35 cellular contexts compared by ENCODE assay signal in the genomic region with DNA sequence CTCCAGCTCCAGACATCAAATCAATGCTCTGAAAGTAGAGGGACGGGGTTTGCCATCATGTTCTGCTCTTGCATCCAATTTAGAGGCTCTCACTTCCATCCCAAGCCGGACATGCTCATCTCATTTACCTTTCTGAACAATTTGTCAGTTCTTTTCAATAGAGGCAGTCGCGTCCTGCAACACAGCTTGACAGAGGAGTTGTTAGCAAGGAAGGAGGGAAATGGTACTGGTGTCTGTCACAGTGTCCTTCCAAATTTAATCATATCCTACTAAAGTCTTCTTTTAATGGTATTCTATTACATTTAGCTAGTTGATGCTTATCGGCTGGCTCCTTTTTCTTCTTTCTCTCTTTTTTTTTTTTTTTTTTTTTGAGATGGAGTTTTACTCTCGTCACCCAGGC. TPM values are rescaled to one million over a fixed set of nuclear protein-coding genes. Genes with fewer than 3 reads are reported as not detected.
"Had no signal": no experiment of that assay in that cellular context is flagged by ENCODE, and none has a peak within 500 bp of the region (broad histone marks: within the 10 kb centered on the region; RNA-seq: fewer than 3 reads in every experiment).

No MANE protein-coding gene starts in this region.

- DNase-seq: activated B cell treated with CpG ODN at 0.5 μM for 24 hours; activated CD4-positive, alpha-beta T cell treated with anti-CD3 and anti-CD28 coated beads for 4 hours; activated CD4-positive, alpha-beta T cell treated with anti-CD3 and anti-CD28 coated beads, Interleukin-2, amount 10 ng/mL, durations not matched to agents 24 days and 14 days; activated CD4-positive, alpha-beta T cell treated with anti-CD3 and anti-CD28 coated beads, Interleukin-2, amount 50 U/mL, for 1 hour; activated CD4-positive, alpha-beta T cell treated with anti-CD3 and anti-CD28 coated beads, Interleukin-2, amount 50 U/mL, for 4 hours; activated CD4-positive, CD25-positive, alpha-beta regulatory T cell treated with anti-CD3 and anti-CD28 coated beads, Interleukin-2, amount 50 U/mL, for 72 hours; activated CD8-positive, alpha-beta memory T cell treated with anti-CD3 and anti-CD28 coated beads, Interleukin-2, amount 50 U/mL, for 4 hours; activated CD8-positive, alpha-beta T cell treated with anti-CD3 and anti-CD28 coated beads for 36 hours; activated gamma-delta T cell; activated naive CD4-positive, alpha-beta T cell treated with anti-CD3 and anti-CD28 coated beads, Interleukin-2, amount 10 ng/mL, durations not matched to agents 7 days and 5 days; activated naive CD4-positive, alpha-beta T cell treated with Interleukin-2 at 50 U/mL for 16 hours; activated naive CD8-positive, alpha-beta T cell treated with anti-CD3 and anti-CD28 coated beads, Interleukin-2, amount 10 ng/mL, durations not matched to agents 7 days and 5 days; activated naive CD8-positive, alpha-beta T cell treated with anti-CD3 and anti-CD28 coated beads, Interleukin-2, amount 50 U/mL, for 24 hours; activated T-cell treated with anti-CD3 and anti-CD28 coated beads for 4 hours; activated T-cell treated with anti-CD3 and anti-CD28 coated beads, Interleukin-2, amount 50 U/mL, for 1 hour; activated T-cell treated with anti-CD3 and anti-CD28 coated beads, Interleukin-2, amount 50 U/mL, for 4 hours; activated T-cell treated with anti-CD3 and anti-CD28 coated beads, Interleukin-2, amount 50 U/mL, for 72 hours; amniotic stem cell; aorta; body of pancreas; brain microvascular endothelial cell; central memory CD4-positive, alpha-beta T cell; T-cell; T-helper 2 cell; T-helper 9 cell had no signal

- H3K27ac ChIP-seq: brain microvascular endothelial cell, breast epithelium, VCaP had no signal

- H3K9me3 Mint-ChIP-seq: activated B cell treated with CpG ODN at 0.5 μM for 24 hours; activated CD4-positive, alpha-beta T cell treated with anti-CD3 and anti-CD28 coated beads, Interleukin-2, amount 10 ng/mL, durations not matched to agents 24 days and 14 days; activated CD8-positive, alpha-beta T cell treated with anti-CD3 and anti-CD28 coated beads for 36 hours; activated naive CD4-positive, alpha-beta T cell treated with anti-CD3 and anti-CD28 coated beads, Interleukin-2, amount 10 ng/mL, durations not matched to agents 7 days and 5 days; activated naive CD4-positive, alpha-beta T cell treated with anti-CD3 and anti-CD28 coated beads, Interleukin-2, amount 50 U/mL, for 24 hours; activated naive CD8-positive, alpha-beta T cell treated with anti-CD3 and anti-CD28 coated beads, Interleukin-2, amount 10 ng/mL, durations not matched to agents 7 days and 5 days; activated naive CD8-positive, alpha-beta T cell treated with anti-CD3 and anti-CD28 coated beads, Interleukin-2, amount 50 U/mL, for 24 hours; activated T-cell treated with anti-CD3 and anti-CD28 coated beads, Interleukin-2, amount 50 U/mL, for 4 hours; activated T-cell treated with anti-CD3 and anti-CD28 coated beads, Interleukin-2, amount 50 U/mL, for 72 hours; activated T-helper 1 cell treated with anti-CD3 and anti-CD28 coated beads, Interleukin-12 subunit alpha, Interleukin-12 subunit beta, Interleukin-2, Interleukin-4 antibody, amounts not matched to agents 30 ng/mL and 10 ng/mL and 1 ng/mL, durations not matched to agents 14 hours and 24 hours and 36 hours; activated T-helper 17 cell treated with anti-CD3 and anti-CD28 coated beads, Interleukin-2, amount 50 U/mL, for 72 hours; T-cell; T-helper 2 cell treated with Interferon-gamma antibody and Interleukin-4, amounts not matched to agents 5 μg/mL and 100 μg/mL, for 36 hours had no signal

- H3K9me3 ChIP-seq: body of pancreas, breast epithelium had no signal

- H3K4me1 Mint-ChIP-seq: activated naive CD4-positive, alpha-beta T cell treated with anti-CD3 and anti-CD28 coated beads, Interleukin-2, amount 50 U/mL, for 24 hours had no signal

- H3K36me3 ChIP-seq: brain microvascular endothelial cell, breast epithelium had no signal

- H3K27me3 ChIP-seq: body of pancreas, brain microvascular endothelial cell, breast epithelium had no signal

- H3K36me3 Mint-ChIP-seq: activated naive CD4-positive, alpha-beta T cell treated with anti-CD3 and anti-CD28 coated beads, Interleukin-2, amount 50 U/mL, for 24 hours; activated naive CD8-positive, alpha-beta T cell; T-cell had no signal

- FAIRE-seq: astrocyte, TTC549 had no signal

- H3K27ac Mint-ChIP-seq: activated B cell treated with CpG ODN at 0.5 μM for 24 hours; activated naive CD4-positive, alpha-beta T cell treated with anti-CD3 and anti-CD28 coated beads, Interleukin-2, amount 10 ng/mL, durations not matched to agents 7 days and 5 days; activated naive CD4-positive, alpha-beta T cell treated with anti-CD3 and anti-CD28 coated beads, Interleukin-2, amount 50 U/mL, for 24 hours; activated naive CD8-positive, alpha-beta T cell; T-cell had no signal

- H3K27me3 Mint-ChIP-seq: activated B cell treated with CpG ODN at 0.5 μM for 24 hours; activated naive CD4-positive, alpha-beta T cell treated with anti-CD3 and anti-CD28 coated beads, Interleukin-2, amount 50 U/mL, for 24 hours; activated naive CD8-positive, alpha-beta T cell; activated naive CD8-positive, alpha-beta T cell treated with anti-CD3 and anti-CD28 coated beads, Interleukin-2, amount 10 ng/mL, durations not matched to agents 7 days and 5 days; activated T-helper 17 cell treated with anti-CD3 and anti-CD28 coated beads, Interleukin-2, amount 50 U/mL, for 72 hours; T-cell had no signal

- H3K4me3 Mint-ChIP-seq: activated B cell treated with CpG ODN at 0.5 μM for 24 hours; activated CD8-positive, alpha-beta T cell treated with anti-CD3 and anti-CD28 coated beads for 36 hours; activated naive CD4-positive, alpha-beta T cell treated with anti-CD3 and anti-CD28 coated beads, Interleukin-2, amount 10 ng/mL, durations not matched to agents 7 days and 5 days; activated naive CD4-positive, alpha-beta T cell treated with anti-CD3 and anti-CD28 coated beads, Interleukin-2, amount 50 U/mL, for 24 hours; activated naive CD8-positive, alpha-beta T cell; activated T-cell treated with anti-CD3 and anti-CD28 coated beads, Interleukin-2, amount 50 U/mL, for 4 hours; T-cell; T-helper 2 cell treated with Interferon-gamma antibody and Interleukin-4, amounts not matched to agents 5 μg/mL and 100 μg/mL, for 36 hours had no signal

- H3K4me1 ChIP-seq: breast epithelium had no signal

- H3K4me3 ChIP-seq: body of pancreas, breast epithelium had no signal

RNA-seq across cellular contexts. Expression of gene HHLA2, which starts 45.6 kb away (rescaled TPM):
- total RNA-seq: aorta, astrocyte, cardiac septum had no signal
